ENCODE assay signal across 1 cellular context in the genomic region with DNA sequence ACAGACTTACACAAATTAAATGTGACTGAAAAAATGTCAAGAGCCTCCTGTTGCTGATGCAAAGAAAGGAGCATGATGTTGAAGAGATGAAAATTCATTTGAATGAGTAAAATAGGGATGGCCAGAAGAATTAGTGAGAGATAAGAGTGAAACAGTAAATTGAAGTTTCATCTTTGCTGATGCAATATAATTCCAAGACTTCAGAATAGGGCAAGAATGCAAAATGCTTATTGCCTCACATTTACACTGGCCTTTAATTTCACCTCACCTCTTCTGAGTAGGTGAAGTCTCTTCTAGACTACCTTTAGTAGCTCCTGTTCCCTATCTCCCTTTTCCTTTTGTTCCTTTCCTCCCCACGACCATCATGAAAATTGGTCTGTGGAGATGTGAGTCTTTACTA.
TF ChIP-seq lines count a peak whose summit lies in the region.

No MANE protein-coding gene starts in this region.

TF ChIP-seq in K562, 482 proteins besides CTCF, POLR2A, EP300 and RAD21 (continued from another document):
- TF ChIP-seq TRIM24 (IDR thresholded peaks at IDR 0.05) (peak in 1 of 2 experiments; percentile 25; a peak in 1 of 4 replicates), POLR2H (tag; IDR thresholded peaks at IDR 0.05; ENCODE audit: low read depth) (no peak), CREBBP (IDR thresholded peaks at IDR 0.05; ENCODE audit: low read depth, low read length) (no peak)
